31 cellular contexts compared by ENCODE assay signal in the genomic region with DNA sequence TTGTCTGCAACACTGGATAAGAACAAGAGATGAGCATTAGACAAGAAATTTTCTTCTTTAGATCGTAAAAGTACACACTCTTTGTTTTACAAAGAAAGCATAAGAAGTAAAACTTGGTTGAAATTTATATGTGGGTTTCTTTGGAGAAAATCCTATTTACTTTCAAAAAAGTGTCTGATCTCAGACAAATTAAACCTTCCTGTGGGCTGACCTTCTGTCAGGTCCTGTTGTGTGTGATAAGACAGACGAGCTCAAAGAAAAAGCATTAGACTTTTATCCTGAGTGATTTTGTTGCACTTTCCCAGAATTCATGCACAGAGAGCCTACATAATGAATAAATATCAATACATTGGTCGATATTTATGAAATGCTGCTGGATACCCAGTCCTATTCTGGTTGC.
"Had no signal": no experiment of that assay in that cellular context is flagged by ENCODE, and none has a peak within 500 bp of the region (broad histone marks: within the 10 kb centered on the region; RNA-seq: fewer than 3 reads in every experiment).

No MANE protein-coding gene starts in this region.

- H3K4me3 Mint-ChIP-seq: activated B cell treated with CpG ODN at 0.5 μM for 24 hours; activated CD4-positive, alpha-beta memory T cell treated with anti-CD3 and anti-CD28 coated beads for 36 hours; activated CD4-positive, alpha-beta T cell treated with anti-CD3 and anti-CD28 coated beads, Interleukin-2, amount 10 ng/mL, durations not matched to agents 24 days and 14 days; activated CD8-positive, alpha-beta T cell treated with anti-CD3 and anti-CD28 coated beads for 36 hours; activated naive CD4-positive, alpha-beta T cell treated with anti-CD3 and anti-CD28 coated beads for 36 hours; activated naive CD8-positive, alpha-beta T cell treated with anti-CD3 and anti-CD28 coated beads for 36 hours; activated T-cell treated with anti-CD3 and anti-CD28 coated beads, Interleukin-2, amount 50 U/mL, for 4 hours; activated T-cell treated with anti-CD3 and anti-CD28 coated beads, Interleukin-2, amount 50 U/mL, for 72 hours; activated T-helper 1 cell treated with anti-CD3 and anti-CD28 coated beads, Interleukin-12 subunit alpha, Interleukin-12 subunit beta, Interleukin-2, Interleukin-4 antibody, amounts not matched to agents 30 ng/mL and 10 ng/mL and 1 ng/mL, durations not matched to agents 14 hours and 24 hours and 36 hours; activated T-helper 17 cell treated with anti-CD3 and anti-CD28 coated beads, Interleukin-2, amount 50 U/mL, for 72 hours; T-cell; T-helper 17 cell had no signal

- H3K4me1 Mint-ChIP-seq: activated B cell treated with CpG ODN at 0.5 μM for 24 hours; activated CD4-positive, alpha-beta T cell treated with anti-CD3 and anti-CD28 coated beads, Interleukin-2, amount 10 ng/mL, durations not matched to agents 24 days and 14 days; activated naive CD8-positive, alpha-beta T cell treated with anti-CD3 and anti-CD28 coated beads for 36 hours; activated T-helper 17 cell treated with anti-CD3 and anti-CD28 coated beads, Interleukin-2, amount 50 U/mL, for 72 hours; T-cell; T-helper 17 cell had no signal

- H3K36me3 ChIP-seq: brain microvascular endothelial cell, breast epithelium had no signal

- H3K4me3 ChIP-seq: body of pancreas, breast epithelium had no signal

- H3K27me3 ChIP-seq: body of pancreas, brain microvascular endothelial cell, breast epithelium had no signal

- H3K36me3 Mint-ChIP-seq: activated CD4-positive, alpha-beta memory T cell treated with anti-CD3 and anti-CD28 coated beads for 36 hours; activated naive CD4-positive, alpha-beta T cell treated with anti-CD3 and anti-CD28 coated beads, Interleukin-2, amount 50 U/mL, for 72 hours; activated naive CD8-positive, alpha-beta T cell treated with anti-CD3 and anti-CD28 coated beads for 36 hours; T-cell had no signal

- H3K27me3 Mint-ChIP-seq: activated B cell treated with CpG ODN at 0.5 μM for 24 hours; activated CD4-positive, alpha-beta memory T cell treated with anti-CD3 and anti-CD28 coated beads for 36 hours; activated CD4-positive, alpha-beta T cell treated with anti-CD3 and anti-CD28 coated beads, Interleukin-2, amount 10 ng/mL, durations not matched to agents 24 days and 14 days; activated CD8-positive, alpha-beta T cell treated with anti-CD3 and anti-CD28 coated beads for 36 hours had no signal

- DNase-seq: activated B cell treated with CpG ODN at 0.5 μM for 24 hours; activated CD4-positive, alpha-beta memory T cell treated with anti-CD3 and anti-CD28 coated beads for 36 hours; activated CD4-positive, alpha-beta T cell treated with anti-CD3 and anti-CD28 coated beads for 4 hours; activated CD4-positive, alpha-beta T cell treated with anti-CD3 and anti-CD28 coated beads, Interleukin-2, amount 10 ng/mL, durations not matched to agents 24 days and 14 days; activated CD4-positive, alpha-beta T cell treated with anti-CD3 and anti-CD28 coated beads, Interleukin-2, amount 50 U/mL, for 1 hour; activated CD4-positive, alpha-beta T cell treated with anti-CD3 and anti-CD28 coated beads, Interleukin-2, amount 50 U/mL, for 4 hours; activated CD4-positive, CD25-positive, alpha-beta regulatory T cell treated with anti-CD3 and anti-CD28 coated beads, Interleukin-2, amount 50 U/mL, for 72 hours; activated CD8-positive, alpha-beta memory T cell treated with anti-CD3 and anti-CD28 coated beads, Interleukin-2, amount 50 U/mL, for 4 hours; activated CD8-positive, alpha-beta T cell treated with anti-CD3 and anti-CD28 coated beads for 36 hours; activated effector memory CD4-positive, alpha-beta T cell treated with anti-CD3 and anti-CD28 coated beads, Interleukin-2, amount 50 U/mL, for 16 hours; activated gamma-delta T cell treated with Interleukin-2 at 50 U/mL for 16 hours; activated naive CD4-positive, alpha-beta T cell; activated naive CD4-positive, alpha-beta T cell treated with anti-CD3 and anti-CD28 coated beads for 36 hours; activated naive CD4-positive, alpha-beta T cell treated with anti-CD3 and anti-CD28 coated beads, Interleukin-2, amount 50 U/mL, for 16 hours; activated naive CD8-positive, alpha-beta T cell treated with anti-CD3 and anti-CD28 coated beads for 36 hours; activated T-cell treated with anti-CD3 and anti-CD28 coated beads for 4 hours; activated T-cell treated with anti-CD3 and anti-CD28 coated beads, Interleukin-2, amount 50 U/mL, for 1 hour; activated T-cell treated with anti-CD3 and anti-CD28 coated beads, Interleukin-2, amount 50 U/mL, for 4 hours; activated T-cell treated with anti-CD3 and anti-CD28 coated beads, Interleukin-2, amount 50 U/mL, for 72 hours; aorta; body of pancreas; brain microvascular endothelial cell; central memory CD4-positive, alpha-beta T cell; T-cell; T-helper 17 cell; T-helper 9 cell had no signal

- H3K27ac ChIP-seq: body of pancreas, brain microvascular endothelial cell, breast epithelium, VCaP had no signal

- H3K4me1 ChIP-seq: body of pancreas, breast epithelium had no signal

- H3K9me3 ChIP-seq: body of pancreas, breast epithelium had no signal

- ATAC-seq: activated CD8-positive, alpha-beta T cell treated with anti-CD3 and anti-CD28 coated beads for 36 hours; activated naive CD4-positive, alpha-beta T cell treated with anti-CD3 and anti-CD28 coated beads, Interleukin-2, amount 50 U/mL, for 72 hours; activated T-cell treated with anti-CD3 and anti-CD28 coated beads, Interleukin-2, amount 50 U/mL, for 4 hours; activated T-cell treated with anti-CD3 and anti-CD28 coated beads, Interleukin-2, amount 50 U/mL, for 72 hours; activated T-helper 17 cell treated with anti-CD3 and anti-CD28 coated beads, Interleukin-2, amount 50 U/mL, for 72 hours; body of pancreas; T-cell; T-helper 17 cell had no signal

- H3K9me3 Mint-ChIP-seq: activated CD4-positive, alpha-beta memory T cell treated with anti-CD3 and anti-CD28 coated beads for 36 hours; activated CD4-positive, alpha-beta T cell treated with anti-CD3 and anti-CD28 coated beads, Interleukin-2, amount 10 ng/mL, durations not matched to agents 24 days and 14 days; activated CD8-positive, alpha-beta T cell treated with anti-CD3 and anti-CD28 coated beads for 36 hours; activated naive CD4-positive, alpha-beta T cell treated with anti-CD3 and anti-CD28 coated beads for 36 hours; activated naive CD8-positive, alpha-beta T cell treated with anti-CD3 and anti-CD28 coated beads for 36 hours; activated T-cell treated with anti-CD3 and anti-CD28 coated beads, Interleukin-2, amount 50 U/mL, for 4 hours; activated T-helper 1 cell treated with anti-CD3 and anti-CD28 coated beads, Interleukin-12 subunit alpha, Interleukin-12 subunit beta, Interleukin-2, Interleukin-4 antibody, amounts not matched to agents 30 ng/mL and 10 ng/mL and 1 ng/mL, durations not matched to agents 14 hours and 24 hours and 36 hours; activated T-helper 17 cell treated with anti-CD3 and anti-CD28 coated beads, Interleukin-2, amount 50 U/mL, for 72 hours had no signal

- H3K27ac Mint-ChIP-seq: activated B cell treated with CpG ODN at 0.5 μM for 24 hours; activated CD4-positive, alpha-beta memory T cell treated with anti-CD3 and anti-CD28 coated beads for 36 hours; activated CD4-positive, alpha-beta T cell treated with anti-CD3 and anti-CD28 coated beads, Interleukin-2, amount 10 ng/mL, durations not matched to agents 24 days and 14 days; activated CD8-positive, alpha-beta T cell treated with anti-CD3 and anti-CD28 coated beads for 36 hours; activated naive CD4-positive, alpha-beta T cell treated with anti-CD3 and anti-CD28 coated beads for 36 hours; activated naive CD4-positive, alpha-beta T cell treated with anti-CD3 and anti-CD28 coated beads, Interleukin-2, amount 50 U/mL, for 72 hours; activated naive CD8-positive, alpha-beta T cell treated with anti-CD3 and anti-CD28 coated beads for 36 hours; activated T-cell treated with anti-CD3 and anti-CD28 coated beads, Interleukin-2, amount 50 U/mL, for 72 hours; activated T-helper 1 cell treated with anti-CD3 and anti-CD28 coated beads, Interleukin-12 subunit alpha, Interleukin-12 subunit beta, Interleukin-2, Interleukin-4 antibody, amounts not matched to agents 30 ng/mL and 10 ng/mL and 1 ng/mL, durations not matched to agents 14 hours and 24 hours and 36 hours; activated T-helper 17 cell treated with anti-CD3 and anti-CD28 coated beads, Interleukin-2, amount 50 U/mL, for 72 hours; T-cell; T-helper 17 cell had no signal
